ENCODE assay signal across 10 cellular contexts in the genomic region with DNA sequence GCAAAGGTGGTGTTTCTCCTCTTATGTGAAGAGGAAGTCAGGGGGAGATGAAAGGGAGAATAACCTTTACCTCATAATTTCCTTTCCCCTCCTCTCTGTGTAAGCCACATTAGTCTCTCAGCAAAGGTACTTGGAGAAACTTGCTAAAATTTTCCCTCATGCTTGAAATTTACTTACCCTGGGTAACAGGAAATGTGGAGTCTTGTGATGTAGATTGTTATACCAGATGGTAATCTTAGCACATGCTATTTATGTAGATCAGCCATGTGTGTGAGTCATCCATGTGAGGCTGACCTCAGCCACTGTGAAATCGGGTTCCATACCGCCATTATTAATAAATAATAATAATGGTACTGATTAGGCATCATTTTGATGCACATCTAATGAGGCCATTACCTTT.
A peak's percentile ranks its signal among the peaks of the same experiment; 100 is the strongest.
DNase-seq lines count a peak whose midpoint lies in the region; ATAC-seq and TF ChIP-seq lines count a peak whose summit lies in the region.
"Had no signal": no experiment of that assay in that cellular context is flagged by ENCODE, and none has a peak within 500 bp of the region (broad histone marks: within the 10 kb centered on the region; RNA-seq: fewer than 3 reads in every experiment).

No MANE protein-coding gene starts in this region.

- H2AFZ ChIP-seq in ACC112 (ENCODE audit: low read length, unreplicated experiment) = peak overlapping the region; percentile 17

- peaks cover 31% of the 10 kb centered on the region for H3K4me1 ChIP-seq in ACC112 (ENCODE audit: control insufficient read depth, insufficient read depth, low read length, unreplicated experiment)
- H3K4me1 ChIP-seq in colonic mucosa = no peaks in the 10 kb centered on the region
- H3K4me1 ChIP-seq in sigmoid colon = peaks cover 0 to 23% (median 14%) of the 10 kb centered on the region in 4 donors

- H3K9me3 ChIP-seq in colonic mucosa = no peaks in the 10 kb centered on the region
- H3K9me3 ChIP-seq in sigmoid colon = no peaks in the 10 kb centered on the region

- TF ChIP-seq POLR2A in sigmoid colon (IDR thresholded peaks at IDR 0.05) = no peak

- ATAC-seq in GM19438 (IDR thresholded peaks at IDR 0.05; ENCODE audit: low read depth, unreplicated experiment) = peak; percentile 70

- TF ChIP-seq CTCF in choroid plexus epithelial cell (conservative IDR thresholded peaks at IDR 0.05; ENCODE audit: low read depth, low read length) (no peak), colonic mucosa (IDR thresholded peaks at IDR 0.05) (no peak), sigmoid colon (IDR thresholded peaks at IDR 0.05) (no peak)

- DNase-seq in HT1080 (ENCODE audit: low read depth) = peak; percentile 52
- peak; percentile 90 for DNase-seq in choroid plexus epithelial cell (ENCODE audit: low read depth)
- DNase-seq in colonic mucosa = no peak
- DNase-seq in activated CD4-positive, CD25-positive, alpha-beta regulatory T cell (lab: John Stamatoyannopoulos, UW) = no peak
- no peak for DNase-seq in NCI-H1092 (lab: John Stamatoyannopoulos, UW)
- no peak for DNase-seq in sigmoid colon
- DNase-seq: central memory CD4-positive, alpha-beta T cell had no signal

- no peak for TF ChIP-seq EP300 in sigmoid colon (IDR thresholded peaks at IDR 0.05)

- 46 to 65% methylated on average over 2 of the region's 2 CpGs for WGBS in sigmoid colon, 2 donors

- no peaks in the 10 kb centered on the region for H3K79me2 ChIP-seq in ACC112 (ENCODE audit: control insufficient read depth, insufficient read depth, low read length, unreplicated experiment)

- no peak overlapping the region for H3K4me3 ChIP-seq in ACC112 (ENCODE audit: low read depth, low read length)
- H3K4me3 ChIP-seq in choroid plexus epithelial cell (ENCODE audit: low read depth, low read length) = no peak overlapping the region
- H3K4me3 ChIP-seq in colonic mucosa = no peak overlapping the region
- H3K4me3 ChIP-seq in sigmoid colon = no peak overlapping the region

- H3K36me3 ChIP-seq in ACC112 (ENCODE audit: insufficient read depth, low read length) = no peaks in the 10 kb centered on the region
- no peaks in the 10 kb centered on the region for H3K36me3 ChIP-seq in colonic mucosa
- no peaks in the 10 kb centered on the region for H3K36me3 ChIP-seq in sigmoid colon

- H3K9ac ChIP-seq in colonic mucosa (ENCODE audit: low read depth in 2 of 2, low read length in 2 of 2) = no peak overlapping the region

- H3K27me3 ChIP-seq in ACC112 (ENCODE audit: insufficient read depth, low read length) = no peaks in the 10 kb centered on the region
- H3K27me3 ChIP-seq in colonic mucosa = no peaks in the 10 kb centered on the region
- H3K27me3 ChIP-seq in sigmoid colon = no peaks in the 10 kb centered on the region

- intact Hi-C loops in colonic mucosa (cut with DNase I) = no loop called here
- intact Hi-C loops in sigmoid colon (cut with DNase I) = no loop called here

- H3K27ac ChIP-seq in ACC112 (ENCODE audit: low read depth, low read length) (no peak overlapping the region), colonic mucosa (no peak overlapping the region), sigmoid colon (no peak overlapping the region)
- H3K27ac ChIP-seq: C4-2B had no signal

Comparison
In these comparisons a context has a peak if more than half of its experiments do, and no peak if none do; other contexts are left out.
1. DNase-seq: peak in HT1080 (single experiment) and choroid plexus epithelial cell (single experiment); none in colonic mucosa (single experiment), activated CD4-positive, CD25-positive, alpha-beta regulatory T cell (0 of 4), NCI-H1092 (single experiment) and sigmoid colon (single experiment).